In the genomic region with DNA sequence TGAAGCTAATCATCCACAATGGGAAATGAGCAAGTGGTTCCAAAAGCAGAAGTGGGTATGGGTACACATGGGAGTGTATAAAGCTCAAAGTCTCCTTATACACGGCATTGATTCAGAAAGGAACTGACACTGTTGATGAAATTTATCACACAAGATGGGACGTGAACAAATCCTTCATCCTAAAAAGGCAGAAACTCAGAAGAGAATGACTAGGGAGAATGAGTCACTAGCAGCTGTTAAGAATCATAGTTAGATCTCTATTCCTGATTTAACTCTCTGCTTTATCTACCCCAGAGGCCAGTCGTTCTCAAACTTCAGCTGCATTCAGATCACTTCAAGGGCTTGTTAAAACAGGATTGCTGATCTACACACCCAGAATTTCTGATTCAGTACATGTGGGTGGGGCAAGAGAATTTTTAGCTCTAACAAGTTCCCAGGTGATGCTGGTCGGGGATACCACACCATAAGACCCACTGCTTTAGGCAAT, we compare ENCODE assay signal across 9 cellular contexts.
DNase-seq lines count a peak whose midpoint lies in the region; ATAC-seq, FAIRE-seq and TF ChIP-seq lines count a peak whose summit lies in the region.
"Had no signal": no experiment of that assay in that cellular context is flagged by ENCODE, and none has a peak within 500 bp of the region (broad histone marks: within the 10 kb centered on the region; RNA-seq: fewer than 3 reads in every experiment).

No MANE protein-coding gene starts in this region.

- H3K36me3 ChIP-seq in rectal smooth muscle tissue (ENCODE audit: control insufficient read depth, insufficient read depth, low read length) = no peaks in the 10 kb centered on the region

- TF ChIP-seq POLR2A in GM12891 (IDR thresholded peaks at IDR 0.05; ENCODE audit: low read depth, low read length) = no peak

- DNase-seq in GM12891 (ENCODE audit: insufficient read length, low spot score) (no peak), HT1080 (ENCODE audit: low read depth) (peak; percentile 81), epithelial cell of esophagus (ENCODE audit: low read depth) (peak; percentile 99), activated gamma-delta T cell treated with Interleukin-2 at 50 U/mL for 16 hours (no peak)

- H3K4me1 ChIP-seq in rectal smooth muscle tissue (ENCODE audit: control insufficient read depth, insufficient read depth, low read length) = peaks cover 44% of the 10 kb centered on the region

- no peak for TF ChIP-seq CTCF in epithelial cell of esophagus (IDR thresholded peaks at IDR 0.05; ENCODE audit: insufficient read depth, low read depth, low read length, missing control alignments)

- H3K9ac ChIP-seq in rectal smooth muscle tissue (ENCODE audit: low read length) = no peak overlapping the region

- FAIRE-seq in GM12891 (lab: Jason Lieb, UNC) = no peak
- FAIRE-seq: colon had no signal

- peak overlapping the region; percentile 91 for H3K27ac ChIP-seq in rectal smooth muscle tissue (ENCODE audit: low read depth, low read length)

- no peaks in the 10 kb centered on the region for H3K27me3 ChIP-seq in rectal smooth muscle tissue (ENCODE audit: control insufficient read depth, insufficient read depth, low read length)

- ATAC-seq in GM18511 (IDR thresholded peaks at IDR 0.05; ENCODE audit: unreplicated experiment) (no peak), GM21723 (IDR thresholded peaks at IDR 0.05; ENCODE audit: unreplicated experiment) (no peak), GM21576 (IDR thresholded peaks at IDR 0.05; ENCODE audit: unreplicated experiment) (no peak)

- no peak overlapping the region for H3K4me3 ChIP-seq in epithelial cell of esophagus (ENCODE audit: low read length)
- no peak overlapping the region for H3K4me3 ChIP-seq in rectal smooth muscle tissue (ENCODE audit: low read length)

TF ChIP-seq in GM12891, 5 proteins besides CTCF, POLR2A, EP300 and RAD21:
- TF ChIP-seq SPI1 (IDR thresholded peaks at IDR 0.05; ENCODE audit: low read depth, low read length) (peak; percentile 77), PAX5 (IDR thresholded peaks at IDR 0.05; ENCODE audit: insufficient read depth, low read length, severe bottlenecking) (no peak)
TF ChIP-seq in GM12891: peak in this region for 1.

Comparison
In these comparisons a context has a peak if more than half of its experiments do, and no peak if none do; other contexts are left out.
1. DNase-seq: peak in HT1080 (single experiment) and epithelial cell of esophagus (single experiment); none in GM12891 (single experiment) and activated gamma-delta T cell treated with Interleukin-2 at 50 U/mL for 16 hours (single experiment).